9 cellular contexts compared by ENCODE assay signal in the genomic region with DNA sequence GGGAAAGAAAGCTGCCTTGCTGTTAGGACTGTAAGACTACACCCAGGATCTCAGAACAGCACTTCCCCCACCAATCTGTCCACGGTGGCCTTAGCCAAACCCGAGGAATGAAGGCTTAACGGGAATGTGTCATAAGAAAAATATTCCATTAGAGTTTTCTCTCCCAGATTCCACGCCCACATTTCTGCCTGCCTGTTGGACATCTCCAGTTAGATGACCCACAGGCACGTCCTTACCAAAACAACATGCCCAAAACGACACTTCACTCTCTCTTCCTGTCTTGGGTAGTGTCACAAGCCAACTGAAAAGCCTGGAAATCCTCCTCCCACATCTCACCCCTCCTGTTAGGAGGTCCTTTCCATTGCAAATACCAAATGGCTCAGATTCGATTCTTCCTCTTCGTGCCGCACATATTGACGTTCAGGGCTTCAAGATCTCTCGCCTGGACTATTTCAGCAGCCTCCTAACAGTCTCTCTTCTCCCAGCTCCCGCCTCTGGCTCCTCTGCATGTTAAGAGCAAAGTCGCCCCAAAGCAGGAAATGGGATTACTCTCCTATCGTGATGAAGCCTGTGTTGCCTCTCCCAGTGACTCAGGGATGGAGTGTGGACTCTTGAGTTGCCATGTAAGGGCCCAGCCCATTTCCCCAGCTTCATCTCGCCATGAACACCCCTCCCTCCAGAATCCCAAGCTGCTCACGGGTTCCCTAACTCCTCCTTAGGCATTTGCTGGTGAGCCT.
DNase-seq lines count a peak whose midpoint lies in the region; ATAC-seq and TF ChIP-seq lines count a peak whose summit lies in the region.
"Had no signal": no experiment of that assay in that cellular context is flagged by ENCODE, and none has a peak within 500 bp of the region (broad histone marks: within the 10 kb centered on the region; RNA-seq: fewer than 3 reads in every experiment).

No MANE protein-coding gene starts in this region.

- no peaks in the 10 kb centered on the region for H4K20me1 ChIP-seq in MM.1S (ENCODE audit: insufficient read depth, low read length)

- no peak for TF ChIP-seq CTCF in MM.1S (IDR thresholded peaks at IDR 0.05; ENCODE audit: low read length)

- no peak overlapping the region for H3K4me3 ChIP-seq in MM.1S (ENCODE audit: low read length)

- H3K36me3 ChIP-seq in MM.1S (replicated peaks; ENCODE audit: insufficient read depth, low read length): no peaks in the 10 kb centered on the region

- H3K27ac ChIP-seq in MM.1S (ENCODE audit: low read length): no peak overlapping the region

- H3K9ac ChIP-seq in MM.1S (ENCODE audit: low read length): no peak overlapping the region

- H3K4me1 Mint-ChIP-seq in effector memory CD8-positive, alpha-beta T cell (ENCODE audit: low read depth in 2 of 2): no peaks in the 10 kb centered on the region

- no peaks in the 10 kb centered on the region for H3K27me3 ChIP-seq in MM.1S (replicated peaks; ENCODE audit: insufficient read depth, low read length)

- H3K9me3 ChIP-seq in MM.1S (replicated peaks; ENCODE audit: insufficient read depth, low read length): no peaks in the 10 kb centered on the region

- H3K79me2 ChIP-seq in MM.1S (ENCODE audit: low read length): no peaks in the 10 kb centered on the region

- H3K27ac Mint-ChIP-seq in effector memory CD8-positive, alpha-beta T cell: peak overlapping the region in 1 of 2 donors; percentile 5

- no peaks in the 10 kb centered on the region for H3K9me2 ChIP-seq in MM.1S (replicated peaks; ENCODE audit: insufficient read depth, low read length)

- H3F3A ChIP-seq in MM.1S (ENCODE audit: insufficient read depth, low read length): no peaks in the 10 kb centered on the region

- H3K4me2 ChIP-seq in MM.1S (ENCODE audit: low read depth, low read length): no peak overlapping the region

- H2AFZ ChIP-seq in MM.1S (ENCODE audit: low read length): no peak overlapping the region

- H3K36me3 Mint-ChIP-seq in effector memory CD8-positive, alpha-beta T cell (ENCODE audit: insufficient read depth): no peaks in the 10 kb centered on the region

- H3K4me1 ChIP-seq in MM.1S (ENCODE audit: low read length): no peaks in the 10 kb centered on the region

- no peak for ATAC-seq in HG03095 (IDR thresholded peaks at IDR 0.05; ENCODE audit: unreplicated experiment)
- no peak for ATAC-seq in GM19035 (IDR thresholded peaks at IDR 0.05; ENCODE audit: unreplicated experiment)
- no peak for ATAC-seq in effector memory CD8-positive, alpha-beta T cell (replicated peaks)

- DNase-seq in DMS 273 treated with DMSO at 0.1 percent for 48 hours (lab: John Stamatoyannopoulos, UW): peak; percentile 95
- peak; percentile 78 for DNase-seq in T1000 (lab: John Stamatoyannopoulos, UW)
- peak; percentile 69 for DNase-seq in foreskin melanocyte
- DNase-seq in renal cortical epithelial cell (ENCODE audit: low read depth): peak; percentile 98
- no peak for DNase-seq in effector memory CD8-positive, alpha-beta T cell
- DNase-seq in MM.1S: no peak
- DNase-seq: Karpas-422 had no signal

- no peaks in the 10 kb centered on the region for H3K27me3 Mint-ChIP-seq in effector memory CD8-positive, alpha-beta T cell

- no peak overlapping the region for H3K4me3 Mint-ChIP-seq in effector memory CD8-positive, alpha-beta T cell

- H3K9me3 Mint-ChIP-seq in effector memory CD8-positive, alpha-beta T cell: peaks cover 0 to 9% of the 10 kb centered on the region in 2 donors

Comparison
In these comparisons a context has a peak if more than half of its experiments do, and no peak if none do; other contexts are left out.
1. DNase-seq: peak in DMS 273 treated with DMSO at 0.1 percent for 48 hours (single experiment), T1000 (single experiment), foreskin melanocyte (single experiment) and renal cortical epithelial cell (single experiment); none in effector memory CD8-positive, alpha-beta T cell (0 of 3) and MM.1S (single experiment).